8 cellular contexts compared by ENCODE assay signal in genomic region chr11:8081591-8082021, GRCh38. TPM values are rescaled to one million over a fixed set of nuclear protein-coding genes. Genes with fewer than 3 reads are reported as not detected.
DNase-seq lines count a peak whose midpoint lies in the region; ATAC-seq and TF ChIP-seq lines count a peak whose summit lies in the region.

No MANE protein-coding gene starts in this region.

- no peak for DNase-seq in Right ventricle myocardium superior
- no peak for DNase-seq in cardiac septum (ENCODE audit: low spot score)
- no peak for DNase-seq in coronary artery (ENCODE audit: low spot score)
- DNase-seq in vagina (ENCODE audit: extremely low spot score in 2 of 2), result no peak
- no peak for DNase-seq in T-helper 9 cell
- no peak for DNase-seq in GM19240 (ENCODE audit: insufficient read length, low spot score)
- no peak for DNase-seq in NCI-H1930 (lab: John Stamatoyannopoulos, UW)

- H3K4me3 ChIP-seq in coronary artery (peak overlapping the region; percentile 79), muscle layer of duodenum (ENCODE audit: low read depth in 1 of 2, low read length in 2 of 2) (peak overlapping the region; percentile 12 to 71), vagina (peak overlapping the region; percentile 60 to 70)

- H3K36me3 ChIP-seq in muscle layer of duodenum (ENCODE audit: control insufficient read depth in 1 of 2, insufficient read depth in 2 of 2, low read length in 2 of 2) (no peaks in the 10 kb centered on the region), vagina (no peaks in the 10 kb centered on the region)

- H3K4me1 ChIP-seq in muscle layer of duodenum (ENCODE audit: control insufficient read depth in 1 of 2, insufficient read depth in 2 of 2, low read length in 2 of 2), result peaks cover 0 to 29% of the 10 kb centered on the region in 2 donors
- peaks cover 43% of the 10 kb centered on the region for H3K4me1 ChIP-seq in vagina

- peak overlapping the region in 1 of 2 donors; percentile 58 for H3K27ac ChIP-seq in coronary artery
- no peak overlapping the region for H3K27ac ChIP-seq in muscle layer of duodenum (ENCODE audit: low read length)
- peak overlapping the region; percentile 84 for H3K27ac ChIP-seq in vagina

- no peak for TF ChIP-seq CTCF in coronary artery (IDR thresholded peaks at IDR 0.05)
- no peak for TF ChIP-seq CTCF in vagina (IDR thresholded peaks at IDR 0.05)

- TF ChIP-seq POLR2A in vagina (IDR thresholded peaks at IDR 0.05), result no peak

- intact Hi-C loops in Right ventricle myocardium superior (cut with DNase I), result no loop called here
- intact Hi-C loops in cardiac septum (cut with DNase I), result no loop called here
- intact Hi-C loops in vagina (cut with DNase I), result loop anchor here (5.0 kb wide), 1 partner anchor 44 kb away; no protein-coding TSS in a partner anchor

- peak; percentile 13 for ATAC-seq in Right ventricle myocardium superior (ENCODE audit: poor library complexity)

- H3K9me3 ChIP-seq in muscle layer of duodenum (ENCODE audit: control insufficient read depth in 1 of 2, low read length in 2 of 2), result no peaks in the 10 kb centered on the region
- no peaks in the 10 kb centered on the region for H3K9me3 ChIP-seq in vagina

- H3K27me3 ChIP-seq in muscle layer of duodenum (ENCODE audit: low read depth, low read length), result no peaks in the 10 kb centered on the region
- H3K27me3 ChIP-seq in vagina, result no peaks in the 10 kb centered on the region

RNA-seq across cellular contexts. Expression of gene TUB, which starts 0.6 kb away (rescaled TPM):
- total RNA-seq in Right ventricle myocardium superior (20.5 TPM), cardiac septum (12.2 TPM), vagina (13.5 TPM)
